Comparison of ENCODE assay signal across 11 cellular contexts in the genomic region with DNA sequence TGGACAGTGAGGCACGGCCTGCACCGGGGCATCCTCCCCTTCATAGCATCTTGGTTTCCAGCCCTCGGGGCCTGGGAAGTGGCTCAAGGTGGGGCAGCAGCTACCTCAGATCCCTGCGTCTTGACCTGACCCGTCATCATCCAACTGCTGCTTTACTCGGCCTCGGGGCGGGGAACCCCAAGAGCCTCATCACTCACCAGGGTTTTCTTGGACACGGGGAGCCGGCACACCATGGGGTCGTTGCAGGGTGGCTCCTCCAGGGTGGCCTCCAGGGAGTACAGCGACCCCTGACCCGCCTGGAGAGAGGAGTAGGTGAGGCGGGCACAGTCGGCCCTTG. TPM values are rescaled to one million over a fixed set of nuclear protein-coding genes. Genes with fewer than 3 reads are reported as not detected.
DNase-seq lines count a peak whose midpoint lies in the region; ATAC-seq, FAIRE-seq and TF ChIP-seq lines count a peak whose summit lies in the region.
"Had no signal": no experiment of that assay in that cellular context is flagged by ENCODE, and none has a peak within 500 bp of the region (broad histone marks: within the 10 kb centered on the region; RNA-seq: fewer than 3 reads in every experiment).

No MANE protein-coding gene starts in this region.

- H4K20me1 ChIP-seq in PC-3 (ENCODE audit: low read length): no peaks in the 10 kb centered on the region

- H3K4me2 ChIP-seq in PC-3 (ENCODE audit: low read length) (peak overlapping the region; percentile 76), neuronal stem cell (ENCODE audit: insufficient read depth, low read length, poor library complexity, severe bottlenecking) (no peak overlapping the region)

- H3K4me1 ChIP-seq in PC-3 (ENCODE audit: insufficient read depth, low read length): peaks cover 6% of the 10 kb centered on the region; the same call in 1 of the 2 replicates
- H3K4me1 ChIP-seq in ectodermal cell (ENCODE audit: control insufficient read depth, insufficient read depth, low read length): no peaks in the 10 kb centered on the region
- peaks cover 9 to 13% of the 10 kb centered on the region in 2 donors for H3K4me1 ChIP-seq in neuronal stem cell (ENCODE audit: control insufficient read depth in 2 of 2, insufficient read depth in 1 of 2, low read depth in 1 of 2, low read length in 2 of 2)

- TF ChIP-seq CTCF in AG10803 (conservative IDR thresholded peaks at IDR 0.05; ENCODE audit: low read length) (no peak), PC-3 (conservative IDR thresholded peaks at IDR 0.05; ENCODE audit: low read depth, low read length) (no peak), osteocyte (IDR thresholded peaks at IDR 0.05) (no peak), D721Med (IDR thresholded peaks at IDR 0.05; ENCODE audit: insufficient read depth, missing control alignments) (no peak)

- H3K79me2 ChIP-seq in PC-3 (ENCODE audit: low read length): no peaks in the 10 kb centered on the region

- H3K18ac ChIP-seq in neuronal stem cell (ENCODE audit: low read length): peak overlapping the region; percentile 19

- no peak for FAIRE-seq in D721Med (lab: Jason Lieb, UNC)

- WGBS in ectodermal cell, 2 experiments: 82 to 85% methylated on average over 15 of the region's 15 CpGs
- WGBS in neuronal stem cell (ENCODE audit: extremely low coverage in 2 of 2, insufficient read length in 2 of 2, insufficient replicate concordance in 1 of 2), 2 donors: no CpG with 5 or more reads among the region's 15 CpGs

- H3K4me3 ChIP-seq in AG10803 (ENCODE audit: low read length): peak overlapping the region; percentile 43
- H3K4me3 ChIP-seq in PC-3 (ENCODE audit: low read length): peak overlapping the region; percentile 56; the same call in 1 of the 2 replicates
- peak overlapping the region; percentile 25 for H3K4me3 ChIP-seq in ectodermal cell (ENCODE audit: insufficient read depth, low read depth, low read length)
- no peak overlapping the region for H3K4me3 ChIP-seq in neuronal stem cell (ENCODE audit: low read length in 2 of 2)

- no peak overlapping the region for H2AK5ac ChIP-seq in neuronal stem cell (ENCODE audit: low read depth, low read length)

- CTCF ChIA-PET in PC-3 (lab: Charles Lee): no interaction called here

- no peak overlapping the region for H4K8ac ChIP-seq in neuronal stem cell (ENCODE audit: low read depth, low read length)

- no peak overlapping the region for H3K4ac ChIP-seq in neuronal stem cell (ENCODE audit: low read length)

- intact Hi-C loops in PC-3 (cut with micrococcal nuclease): no loop called here

- no peaks in the 10 kb centered on the region for H3K79me1 ChIP-seq in neuronal stem cell (ENCODE audit: low read depth, low read length)

- H2AFZ ChIP-seq in PC-3 (ENCODE audit: low read length) (no peak overlapping the region), neuronal stem cell (ENCODE audit: low read length) (no peak overlapping the region)

- no peaks in the 10 kb centered on the region for H3K9me3 ChIP-seq in PC-3 (ENCODE audit: low read length)
- H3K9me3 ChIP-seq in ectodermal cell (ENCODE audit: control insufficient read depth, low read length): no peaks in the 10 kb centered on the region
- no peaks in the 10 kb centered on the region for H3K9me3 ChIP-seq in neuronal stem cell (replicated peaks in 1 of 2; ENCODE audit: control insufficient read depth in 2 of 2, insufficient read depth in 1 of 2, low read depth in 1 of 2, low read length in 2 of 2)

- H3K27ac ChIP-seq in PC-3 (ENCODE audit: low read length) (no peak overlapping the region), ectodermal cell (ENCODE audit: insufficient read depth, low read depth, low read length, poor library complexity, severe bottlenecking) (no peak overlapping the region), neuronal stem cell (replicated peaks; ENCODE audit: low read length) (no peak overlapping the region)

- no peak overlapping the region for H3K14ac ChIP-seq in neuronal stem cell (ENCODE audit: low read length)

- H3K23ac ChIP-seq in neuronal stem cell (ENCODE audit: low read depth, low read length, poor library complexity): no peak overlapping the region

- peaks cover 16% of the 10 kb centered on the region for H3K27me3 Mint-ChIP-seq in osteocyte (ENCODE audit: unreplicated experiment)

- H3K27ac Mint-ChIP-seq in osteocyte (ENCODE audit: unreplicated experiment): no peak overlapping the region

- POLR2A ChIA-PET in PC-3 (lab: Charles Lee; ENCODE audit: unreplicated experiment): no interaction called here

- H3K4me3 Mint-ChIP-seq in osteocyte (ENCODE audit: unreplicated experiment): no peak overlapping the region

- H2BK15ac ChIP-seq in neuronal stem cell (ENCODE audit: low read length): no peak overlapping the region

- H4K91ac ChIP-seq in neuronal stem cell (ENCODE audit: low read depth, low read length, poor library complexity): no peak overlapping the region

- H2BK12ac ChIP-seq in neuronal stem cell (ENCODE audit: low read length): no peak overlapping the region

- no peaks in the 10 kb centered on the region for H3K36me3 ChIP-seq in PC-3 (ENCODE audit: low read depth, low read length)
- no peaks in the 10 kb centered on the region for H3K36me3 ChIP-seq in ectodermal cell (ENCODE audit: control insufficient read depth, insufficient read depth, low read length)
- no peaks in the 10 kb centered on the region for H3K36me3 ChIP-seq in neuronal stem cell (replicated peaks in 1 of 2; ENCODE audit: control insufficient read depth in 2 of 2, insufficient read depth in 2 of 2, low read length in 2 of 2)

- H3K36me3 Mint-ChIP-seq in osteocyte (ENCODE audit: unreplicated experiment): no peaks in the 10 kb centered on the region

- H3K9me2 ChIP-seq in PC-3 (replicated peaks; ENCODE audit: low read length): no peaks in the 10 kb centered on the region

- no peak overlapping the region for H2BK5ac ChIP-seq in neuronal stem cell (ENCODE audit: low read length)

- H3K9me3 Mint-ChIP-seq in osteocyte (ENCODE audit: unreplicated experiment): no peaks in the 10 kb centered on the region

- H3K27me3 ChIP-seq in PC-3 (ENCODE audit: low read length): no peaks in the 10 kb centered on the region
- peaks cover 6% of the 10 kb centered on the region for H3K27me3 ChIP-seq in ectodermal cell (ENCODE audit: control insufficient read depth, insufficient read depth, low read length, poor library complexity, severe bottlenecking)
- H3K27me3 ChIP-seq in neuronal stem cell (ENCODE audit: control insufficient read depth in 3 of 3, insufficient read depth in 3 of 3, low read depth in 1 of 3, low read length in 3 of 3): peaks cover 0 to 6% (median 0%) of the 10 kb centered on the region in 3 experiments

- H3K9ac ChIP-seq in PC-3 (ENCODE audit: low read length): no peak overlapping the region
- no peak overlapping the region for H3K9ac ChIP-seq in neuronal stem cell (ENCODE audit: low read depth, low read length, poor library complexity)

- TSS peak; percentile 51 for BruUV-seq in PC-3 (replicated peaks; lab: Mats Ljungman, UMichigan)

- H3K4me1 Mint-ChIP-seq in osteocyte (ENCODE audit: unreplicated experiment): no peaks in the 10 kb centered on the region

- H3F3A ChIP-seq in PC-3 (ENCODE audit: low read length, unreplicated experiment): no peaks in the 10 kb centered on the region

- H2BK120ac ChIP-seq in neuronal stem cell (ENCODE audit: low read depth, low read length): no peak overlapping the region

- DNase-seq in AG10803 (ENCODE audit: low read depth): no peak
- DNase-seq in PC-3: no peak
- no peak for DNase-seq in neuronal stem cell (ENCODE audit: low spot score)
- DNase-seq in NCI-H524 (lab: John Stamatoyannopoulos, UW): no peak
- no peak for DNase-seq in osteocyte (ENCODE audit: extremely low spot score, unreplicated experiment)
- no peak for DNase-seq in stimulated activated CD4-positive, alpha-beta T cell treated with anti-CD3 and anti-CD28 coated beads, Interleukin-4, amount 100 ng/mL, for 24 hours
- DNase-seq in D721Med (ENCODE audit: insufficient read length, low spot score): no peak

- no peak for ATAC-seq in PC-3

RNA-seq across cellular contexts. Expression of gene CTSF, which starts 0.7 kb away (rescaled TPM):
- 9.4 and 11.8 TPM in 2 replicates for total RNA-seq in PC-3 (2014; rRNA removed)
- polyA plus RNA-seq in ectodermal cell (2013, experiment 1 of 4): 17.2 TPM
- 16.9 TPM for polyA plus RNA-seq in ectodermal cell (2013, experiment 2 of 4)
- polyA plus RNA-seq in ectodermal cell (2013, experiment 3 of 4): 13.9 TPM
- polyA plus RNA-seq in ectodermal cell (2013, experiment 4 of 4): 15.9 TPM
- 1.3 TPM for polyA plus RNA-seq in neuronal stem cell (2013, experiment 1 of 2)
- polyA plus RNA-seq in neuronal stem cell (2013, experiment 2 of 2): 1.2 TPM
- total RNA-seq in osteocyte: not detected in 2 replicates

RNA-seq across cellular contexts. Expression of gene ACTN3, which starts 21.1 kb away (rescaled TPM):
- total RNA-seq in PC-3 (2014; rRNA removed) (not detected in 2 replicates), osteocyte (0.11 TPM in 1 of 2 replicates, not detected in the other)
- polyA plus RNA-seq in ectodermal cell (2013, experiment 1 of 4): 52.6 TPM
- 44.9 TPM for polyA plus RNA-seq in ectodermal cell (2013, experiment 2 of 4)
- polyA plus RNA-seq in ectodermal cell (2013, experiment 3 of 4): 47.9 TPM
- 56.9 TPM for polyA plus RNA-seq in ectodermal cell (2013, experiment 4 of 4)
- polyA plus RNA-seq in neuronal stem cell (2013, experiment 1 of 2): 15.3 TPM
- polyA plus RNA-seq in neuronal stem cell (2013, experiment 2 of 2): 14.8 TPM
- total RNA-seq: cerebellum, SK-MEL-5 had no signal
- polyA plus RNA-seq: neural cell had no signal

RNA-seq across cellular contexts. Expression of gene ZDHHC24, which starts 21.9 kb away (rescaled TPM):
- total RNA-seq in PC-3 (2014; rRNA removed) (15.1 and 19.7 TPM in 2 replicates), osteocyte (15.7 and 16.6 TPM in 2 replicates)
- polyA plus RNA-seq in ectodermal cell (2013, experiment 1 of 4): 8.7 TPM
- polyA plus RNA-seq in ectodermal cell (2013, experiment 2 of 4): 7.2 TPM
- polyA plus RNA-seq in ectodermal cell (2013, experiment 3 of 4): 6.0 TPM
- 7.3 TPM for polyA plus RNA-seq in ectodermal cell (2013, experiment 4 of 4)
- 5.8 TPM for polyA plus RNA-seq in neuronal stem cell (2013, experiment 1 of 2)
- 5.8 TPM for polyA plus RNA-seq in neuronal stem cell (2013, experiment 2 of 2)

RNA-seq across cellular contexts. Expression of gene CCDC87, which starts 25.1 kb away (rescaled TPM):
- 0.69 TPM in 1 of 2 replicates, not detected in the other for total RNA-seq in PC-3 (2014; rRNA removed)
- 0.70 TPM for polyA plus RNA-seq in ectodermal cell (2013, experiment 1 of 4)
- 0.52 TPM for polyA plus RNA-seq in ectodermal cell (2013, experiment 2 of 4)
- 0.43 TPM for polyA plus RNA-seq in ectodermal cell (2013, experiment 3 of 4)
- polyA plus RNA-seq in ectodermal cell (2013, experiment 4 of 4): 0.53 TPM
- 0.13 TPM for polyA plus RNA-seq in neuronal stem cell (2013, experiment 1 of 2)
- 0.14 TPM for polyA plus RNA-seq in neuronal stem cell (2013, experiment 2 of 2)
- 0.19 and 0.39 TPM in 2 replicates for total RNA-seq in osteocyte
- polyA plus RNA-seq: neural cell had no signal

RNA-seq across cellular contexts. Expression of gene CCS, which starts 25.2 kb away (rescaled TPM):
- total RNA-seq in PC-3 (2014; rRNA removed): 43.8 and 56.8 TPM in 2 replicates
- 46.7 TPM for polyA plus RNA-seq in ectodermal cell (2013, experiment 1 of 4)
- 48.5 TPM for polyA plus RNA-seq in ectodermal cell (2013, experiment 2 of 4)
- 50.9 TPM for polyA plus RNA-seq in ectodermal cell (2013, experiment 3 of 4)
- 56.3 TPM for polyA plus RNA-seq in ectodermal cell (2013, experiment 4 of 4)
- 39.5 TPM for polyA plus RNA-seq in neuronal stem cell (2013, experiment 1 of 2)
- polyA plus RNA-seq in neuronal stem cell (2013, experiment 2 of 2): 39.5 TPM
- total RNA-seq in osteocyte: 42.1 and 46.8 TPM in 2 replicates

Comparison
In these comparisons a context has a peak if more than half of its experiments do, and no peak if none do; other contexts are left out.
1. H3K4me3 ChIP-seq: peak in AG10803 (single experiment), PC-3 (single experiment) and ectodermal cell (single experiment); none in neuronal stem cell (0 of 2).